Comparison of ENCODE assay signal across 11 cellular contexts in genomic region chr7:137296551-137296950, GRCh38. TPM values are rescaled to one million over a fixed set of nuclear protein-coding genes. Genes with fewer than 3 reads are reported as not detected.
"Had no signal": no experiment of that assay in that cellular context is flagged by ENCODE, and none has a peak within 500 bp of the region (broad histone marks: within the 10 kb centered on the region; RNA-seq: fewer than 3 reads in every experiment).

No MANE protein-coding gene starts in this region.

- DNase-seq: activated CD4-positive, alpha-beta T cell treated with anti-CD3 and anti-CD28 coated beads, Interleukin-2, amount 50 U/mL, for 1 hour; activated CD8-positive, alpha-beta memory T cell treated with anti-CD3 and anti-CD28 coated beads for 24 hours; activated naive CD8-positive, alpha-beta T cell treated with anti-CD3 and anti-CD28 coated beads, Interleukin-2, amount 10 ng/mL, durations not matched to agents 7 days and 5 days; left ventricle myocardium inferior; sigmoid colon; stimulated activated CD4-positive, alpha-beta T cell treated with anti-CD3 and anti-CD28 coated beads, Interleukin-1b, Interleukin-23, amount 100 ng/mL, for 48 hours; uterus had no signal

- H3K4me1 ChIP-seq: breast epithelium, left ventricle myocardium inferior, sigmoid colon, tibial nerve, uterus had no signal

- H3K27me3 ChIP-seq: breast epithelium, sigmoid colon, tibial nerve, uterus had no signal

- ATAC-seq: esophagus mucosa had no signal

- H3K27ac ChIP-seq: left ventricle myocardium inferior, sigmoid colon, uterus had no signal

- H3K9me3 ChIP-seq: breast epithelium, left ventricle myocardium inferior, sigmoid colon, tibial nerve, uterus had no signal

- H3K4me3 ChIP-seq: breast epithelium, left ventricle myocardium inferior, sigmoid colon, tibial nerve, uterus had no signal

- H3K36me3 ChIP-seq: breast epithelium, left ventricle myocardium inferior, sigmoid colon, tibial nerve, uterus had no signal

RNA-seq across cellular contexts. Expression of gene PTN, which starts 47.0 kb away (rescaled TPM):
- total RNA-seq: activated naive CD8-positive, alpha-beta T cell treated with anti-CD3 and anti-CD28 coated beads, Interleukin-2, amount 10 ng/mL, durations not matched to agents 7 days and 5 days; dermis microvascular lymphatic vessel endothelial cell had no signal
